1 cellular context compared by ENCODE assay signal in the genomic region with DNA sequence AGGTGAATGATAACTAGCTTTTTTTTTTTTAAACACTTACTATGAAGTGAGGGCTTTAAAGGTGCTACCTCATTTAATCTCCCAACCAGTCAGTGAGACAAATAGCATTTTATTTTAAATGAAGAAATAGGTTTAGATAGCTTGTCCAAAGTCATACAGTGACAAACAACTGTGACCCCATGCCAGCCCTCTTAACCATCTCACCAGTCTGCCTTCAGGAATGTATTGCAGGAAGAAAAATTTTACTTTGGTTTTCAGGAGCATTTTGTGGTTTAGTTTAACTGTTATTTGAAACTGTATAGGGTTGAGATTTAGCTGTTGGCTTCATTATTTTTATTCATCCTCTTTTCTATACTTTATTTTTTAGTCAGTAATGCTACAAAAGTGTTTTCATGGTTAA.
TF ChIP-seq lines count a peak whose summit lies in the region.

No MANE protein-coding gene starts in this region.

TF ChIP-seq in IMR-90, 13 proteins besides CTCF, POLR2A, EP300 and RAD21 (continued from another document):
- no peak for TF ChIP-seq MAZ (IDR thresholded peaks at IDR 0.05; ENCODE audit: borderline replicate concordance, low read depth, low read length)
- no peak for TF ChIP-seq RFX5 (IDR thresholded peaks at IDR 0.05; ENCODE audit: low read depth, low read length)
- TF ChIP-seq SMC3 (IDR thresholded peaks at IDR 0.05; ENCODE audit: low read depth, low read length) = no peak
- no peak for TF ChIP-seq MAFK (IDR thresholded peaks at IDR 0.05; ENCODE audit: low read depth, low read length)
- TF ChIP-seq RCOR1 (IDR thresholded peaks at IDR 0.05; ENCODE audit: insufficient replicate concordance, low read length) = no peak
- no peak for TF ChIP-seq MXI1 (IDR thresholded peaks at IDR 0.05; ENCODE audit: borderline replicate concordance, low read depth, low read length)
- TF ChIP-seq CEBPB (IDR thresholded peaks at IDR 0.05; ENCODE audit: low read depth, low read length) = no peak
- TF ChIP-seq CHD1 (IDR thresholded peaks at IDR 0.05; ENCODE audit: low read depth, low read length) = no peak
- no peak for TF ChIP-seq FOS (IDR thresholded peaks at IDR 0.05; ENCODE audit: low read depth, low read length)
- no peak for TF ChIP-seq BHLHE40 (IDR thresholded peaks at IDR 0.05; ENCODE audit: low read depth, low read length)
